Comparison of ENCODE assay signal across 15 cellular contexts in the genomic region with DNA sequence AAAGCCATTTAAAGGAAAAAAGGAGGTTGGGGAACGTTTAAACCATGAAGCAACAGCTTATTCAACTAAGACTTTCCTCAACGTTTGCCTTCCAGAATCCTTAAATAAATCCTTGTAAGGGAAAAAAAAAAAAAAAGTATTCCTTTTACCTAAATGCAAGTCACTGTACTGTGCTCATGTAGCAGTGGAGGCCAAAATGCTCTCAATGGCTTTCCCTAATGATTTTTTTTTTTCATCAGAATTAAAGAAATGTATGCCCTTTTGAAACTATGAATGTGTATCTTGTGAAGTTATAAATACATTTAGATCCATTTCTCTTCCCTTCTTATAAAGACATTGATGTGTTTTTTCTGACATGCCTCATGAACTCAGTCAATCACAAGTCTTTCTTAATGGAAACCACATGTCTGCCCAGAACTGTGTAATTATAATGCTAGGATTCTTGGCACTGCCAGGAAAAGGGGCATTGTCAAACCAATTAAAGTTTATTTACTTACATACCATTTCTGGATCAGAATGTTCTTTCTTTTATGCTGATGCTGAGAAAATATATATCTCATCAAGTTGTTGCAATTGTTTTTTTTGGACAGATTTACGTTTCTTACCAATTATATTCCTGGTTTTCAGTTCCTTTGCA.
DNase-seq lines count a peak whose midpoint lies in the region; ATAC-seq, FAIRE-seq and TF ChIP-seq lines count a peak whose summit lies in the region.
"Had no signal": no experiment of that assay in that cellular context is flagged by ENCODE, and none has a peak within 500 bp of the region (broad histone marks: within the 10 kb centered on the region; RNA-seq: fewer than 3 reads in every experiment).

No MANE protein-coding gene starts in this region.

- no peaks in the 10 kb centered on the region for H4K20me1 ChIP-seq in OCI-LY7 (ENCODE audit: insufficient read depth, low read length)

- peak; percentile 51 for FAIRE-seq in GM19239 (lab: Jason Lieb, UNC)

- POLR2A ChIA-PET in OCI-LY7 (lab: Charles Lee) = interaction anchor here (0.9 kb wide), 1 partner anchor 40 kb away, joined by 4 read pairs; no protein-coding TSS in a partner anchor

- H2AFZ ChIP-seq in OCI-LY7 (ENCODE audit: low read length) = no peak overlapping the region

- BruUV-seq in OCI-LY7 (replicated peaks; lab: Mats Ljungman, UMichigan) = TSS peak; percentile 32

- no peaks in the 10 kb centered on the region for H3K9me2 ChIP-seq in OCI-LY7 (ENCODE audit: insufficient read depth, low read length)

- TF ChIP-seq CTCF in OCI-LY7 (conservative IDR thresholded peaks at IDR 0.05; ENCODE audit: low read length) (no peak), fibroblast of mammary gland (conservative IDR thresholded peaks at IDR 0.05; ENCODE audit: control insufficient read depth, insufficient read depth, low read depth, low read length) (no peak)

- no peaks in the 10 kb centered on the region for H3K9me3 ChIP-seq in OCI-LY7 (ENCODE audit: low read length)
- H3K9me3 ChIP-seq: body of pancreas, MG63, thyroid gland had no signal

- H3K4me2 ChIP-seq in OCI-LY7 (ENCODE audit: low read length) = no peak overlapping the region

- no peak for DNase-seq in GM19239 (ENCODE audit: insufficient read length, low spot score)
- DNase-seq in OCI-LY7 (ENCODE audit: low spot score) = no peak
- DNase-seq in fibroblast of mammary gland (ENCODE audit: low read depth) = peak; percentile 87
- DNase-seq in smooth muscle cell of the brain vasculature (ENCODE audit: low read depth, low spot score) = peak; percentile 80
- DNase-seq in left lobe of liver (ENCODE audit: low spot score) = no peak
- no peak for DNase-seq in HuH-7 (ENCODE audit: low spot score)
- DNase-seq in middle frontal gyrus (ENCODE audit: extremely low spot score, low spot score) = no peak
- DNase-seq: activated effector memory CD4-positive, alpha-beta T cell treated with anti-CD3 and anti-CD28 coated beads, Interleukin-2, amount 50 U/mL, for 16 hours; body of pancreas; CD4-positive, CD25-positive, alpha-beta regulatory T cell; effector CD4-positive, alpha-beta T cell; islet precursor cell; MG63; thyroid gland had no signal

- intact Hi-C loops in OCI-LY7 (cut with micrococcal nuclease; ENCODE audit: unreplicated experiment) = no loop called here

- CTCF ChIA-PET in OCI-LY7 (lab: Charles Lee; ENCODE audit: unreplicated experiment) = no interaction called here

- H3K27ac ChIP-seq in OCI-LY7 (ENCODE audit: low read depth, low read length, poor library complexity, severe bottlenecking) = no peak overlapping the region
- H3K27ac ChIP-seq: body of pancreas, thyroid gland had no signal

- no peak for ATAC-seq in left lobe of liver
- ATAC-seq in HG03108 (IDR thresholded peaks at IDR 0.05; ENCODE audit: unreplicated experiment) = no peak
- ATAC-seq: body of pancreas had no signal

- H3K36me3 ChIP-seq in OCI-LY7 (ENCODE audit: insufficient read depth, low read length) = no peaks in the 10 kb centered on the region
- H3K36me3 ChIP-seq: MG63, thyroid gland had no signal

- H3K79me2 ChIP-seq in OCI-LY7 (ENCODE audit: insufficient read depth, low read depth, low read length) = no peaks in the 10 kb centered on the region

- no peaks in the 10 kb centered on the region for H3K4me1 ChIP-seq in OCI-LY7 (ENCODE audit: insufficient read depth, low read length, poor library complexity, severe bottlenecking)

- H3K4me3 ChIP-seq in OCI-LY7 (ENCODE audit: low read depth, low read length, poor library complexity, severe bottlenecking) (no peak overlapping the region), fibroblast of mammary gland (ENCODE audit: control insufficient read depth, low read depth, low read length) (no peak overlapping the region)
- H3K4me3 ChIP-seq: body of pancreas, MG63, thyroid gland had no signal

Comparison
In these comparisons a context has a peak if more than half of its experiments do, and no peak if none do; other contexts are left out.
1. DNase-seq: peak in fibroblast of mammary gland (single experiment) and smooth muscle cell of the brain vasculature (single experiment); none in GM19239 (single experiment), OCI-LY7 (single experiment), left lobe of liver (single experiment), HuH-7 (single experiment) and middle frontal gyrus (single experiment).